Comparison of ENCODE assay signal across 19 cellular contexts in genomic region chr11:8711895-8712442, GRCh38. TPM values are rescaled to one million over a fixed set of nuclear protein-coding genes. Genes with fewer than 3 reads are reported as not detected.
DNase-seq lines count a peak whose midpoint lies in the region; ATAC-seq, FAIRE-seq and TF ChIP-seq lines count a peak whose summit lies in the region.
"Had no signal": no experiment of that assay in that cellular context is flagged by ENCODE, and none has a peak within 500 bp of the region (broad histone marks: within the 10 kb centered on the region; RNA-seq: fewer than 3 reads in every experiment).

No MANE protein-coding gene starts in this region.

- ATAC-seq in A549: no peak
- ATAC-seq in T-helper 17 cell: no peak
- ATAC-seq in HG03521 (IDR thresholded peaks at IDR 0.05; ENCODE audit: unreplicated experiment): no peak
- ATAC-seq in GM19455 (IDR thresholded peaks at IDR 0.05; ENCODE audit: unreplicated experiment): no peak
- ATAC-seq in activated CD4-positive, CD25-positive, alpha-beta regulatory T cell treated with anti-CD3 and anti-CD28 coated beads, Interleukin-2, amount 50 U/mL, for 24 hours: no peak
- no peak for ATAC-seq in HG03342 (IDR thresholded peaks at IDR 0.05; ENCODE audit: unreplicated experiment)

- POLR2A ChIA-PET in A549 (lab: Yijun Ruan, JAX): no interaction called here

- TF ChIP-seq POLR2A in A549 (IDR thresholded peaks at IDR 0.05; ENCODE audit: low read length): no peak
- no peak for TF ChIP-seq POLR2A in esophagus squamous epithelium (IDR thresholded peaks at IDR 0.05)

- H3K4me3 Mint-ChIP-seq in T-helper 17 cell: no peak overlapping the region
- H3K4me3 Mint-ChIP-seq: H9 had no signal

- no peaks in the 10 kb centered on the region for H3K9me3 ChIP-seq in A549
- H3K9me3 ChIP-seq in T-helper 17 cell (ENCODE audit: control insufficient read depth, low read length, poor library complexity, severe bottlenecking): no peaks in the 10 kb centered on the region
- H3K9me3 ChIP-seq in esophagus squamous epithelium: no peaks in the 10 kb centered on the region

- TF ChIP-seq EP300 in A549 (IDR thresholded peaks at IDR 0.05): no peak

- intact Hi-C loops in esophagus squamous epithelium (cut with DNase I): no loop called here

- H3K4me3 ChIP-seq in A549 (no peak overlapping the region), esophagus squamous epithelium (no peak overlapping the region)

- 88% methylated on average over 5 of the region's 5 CpGs for WGBS in A549 (ENCODE audit: missing lambda C conversion rate)
- WGBS in esophagus squamous epithelium, 2 donors: 69 to 82% methylated on average over 5 of the region's 5 CpGs

- H3K27ac Mint-ChIP-seq in T-helper 17 cell: peak overlapping the region; percentile 27

- H3K4me1 ChIP-seq in A549 (peaks cover 5% of the 10 kb centered on the region), esophagus squamous epithelium (peaks cover 24 to 73% (median 53%) of the 10 kb centered on the region in 3 donors)

- H3K36me3 Mint-ChIP-seq in T-helper 17 cell (ENCODE audit: low read depth): no peaks in the 10 kb centered on the region

- no peak overlapping the region for H3K27ac ChIP-seq in A549
- peak overlapping the region in 3 of 4 donors; percentile 28 to 94 (median 94) for H3K27ac ChIP-seq in esophagus squamous epithelium
- H3K27ac ChIP-seq: HL-60 had no signal

- TF ChIP-seq CTCF in A549 (IDR thresholded peaks at IDR 0.05) (no peak), esophagus squamous epithelium (IDR thresholded peaks at IDR 0.05) (no peak)

- no peak overlapping the region for H3K4me2 ChIP-seq in A549

- H3K4me1 Mint-ChIP-seq in T-helper 17 cell: no peaks in the 10 kb centered on the region

- peaks cover 8 to 87% (median 8%) of the 10 kb centered on the region in 3 donors for H3K36me3 ChIP-seq in esophagus squamous epithelium

- TF ChIP-seq RAD21 in A549 (conservative IDR thresholded peaks at IDR 0.05 in 1 of 2, IDR thresholded peaks at IDR 0.05 in 1 of 2): no peak

- DNase-seq in A549 (ENCODE audit: low read depth in 1 of 2, low spot score in 1 of 2): no peak
- DNase-seq in T-helper 17 cell: no peak
- DNase-seq in esophagus squamous epithelium (lab: John Stamatoyannopoulos, UW): no peak
- peak; percentile 49 for DNase-seq in putamen (ENCODE audit: low spot score)
- DNase-seq: COR-L47, DMS153, H9, NCI-H1436, NCI-H2029, NCI-H2171, NCI-H446, NCI-H69, SHP77 treated with DMSO at 0.1 percent for 48 hours had no signal

- peaks cover 24% of the 10 kb centered on the region for H3K27me3 Mint-ChIP-seq in T-helper 17 cell

- H3K27me3 ChIP-seq in esophagus squamous epithelium: no peaks in the 10 kb centered on the region

- no peak for FAIRE-seq in A549 (lab: Jason Lieb, UNC)
- FAIRE-seq: HTR-8/SVneo had no signal

- CTCF ChIA-PET in A549 (lab: Yijun Ruan, JAX): interaction anchor here (0.6 to 1.1 kb wide), 3 partner anchors 13 to 135 kb away, joined by 3 to 4 read pairs (median 3); no protein-coding TSS in a partner anchor

TF ChIP-seq in A549, 52 proteins besides CTCF, POLR2A, EP300 and RAD21:
- TF ChIP-seq CEBPB (IDR thresholded peaks at IDR 0.05) (peak; percentile 18 to 24; a peak in 2 of 4 replicates), RCOR1 (IDR thresholded peaks at IDR 0.05; ENCODE audit: low read depth, low read length) (no peak), MAZ (IDR thresholded peaks at IDR 0.05; ENCODE audit: borderline replicate concordance, low read depth, low read length) (no peak), KDM5A (IDR thresholded peaks at IDR 0.05) (no peak)

RNA-seq across cellular contexts. Expression of gene RPL27A, which starts 29.4 kb away (rescaled TPM):
- polyA plus RNA-seq in A549 (2011; rRNA removed): 798 and 804 TPM in 2 replicates
- polyA plus RNA-seq in A549 (2012; cell fraction: cytosol; rRNA removed): 609 and 694 TPM in 2 replicates
- 195 and 210 TPM in 2 replicates for polyA plus RNA-seq in A549 (2012; cell fraction: nucleus; rRNA removed)
- 3,543 to 3,937 TPM (median 3,631 TPM) in 3 replicates for polyA plus RNA-seq in A549 (2017; fragmentation: RNase III; extraction: RNeasy Plus Mini Kit Qiagen cat#74134 plus additional on column Dnase treatment)
- polyA minus RNA-seq in A549 (2011; rRNA and poly(A)+ RNA removed): 298 and 338 TPM in 2 replicates
- total RNA-seq in T-helper 17 cell: 1,000 to 10,000 TPM; 1,682 to 1,804 TPM
- total RNA-seq in esophagus squamous epithelium: 1,000 to 10,000 TPM in 3 of 4 donors, 100 to 1,000 TPM in 1; 921 to 1,566 (median 1,106) TPM

RNA-seq across cellular contexts. Expression of gene TRIM66, which starts 29.5 kb away (rescaled TPM):
- polyA plus RNA-seq in A549 (2011; rRNA removed): 7.7 and 9.8 TPM in 2 replicates
- 2.9 and 3.5 TPM in 2 replicates for polyA plus RNA-seq in A549 (2012; cell fraction: cytosol; rRNA removed)
- polyA plus RNA-seq in A549 (2012; cell fraction: nucleus; rRNA removed): 16.9 and 21.1 TPM in 2 replicates
- polyA plus RNA-seq in A549 (2017; fragmentation: RNase III; extraction: RNeasy Plus Mini Kit Qiagen cat#74134 plus additional on column Dnase treatment): 2.5 to 3.3 TPM (median 3.0 TPM) in 3 replicates
- 8.3 and 13.6 TPM in 2 replicates for polyA minus RNA-seq in A549 (2011; rRNA and poly(A)+ RNA removed)
- 10 to 100 TPM; 20.0 to 23.5 TPM for total RNA-seq in T-helper 17 cell
- total RNA-seq in esophagus squamous epithelium: 1 to 10 TPM; 4.5 to 5.5 (median 4.8) TPM

Comparison
In these comparisons a context has a peak if more than half of its experiments do, and no peak if none do; other contexts are left out.
1. H3K27ac ChIP-seq: peak in esophagus squamous epithelium (3 of 4); none in A549 (0 of 2).